8 cellular contexts compared by ENCODE assay signal in the genomic region with DNA sequence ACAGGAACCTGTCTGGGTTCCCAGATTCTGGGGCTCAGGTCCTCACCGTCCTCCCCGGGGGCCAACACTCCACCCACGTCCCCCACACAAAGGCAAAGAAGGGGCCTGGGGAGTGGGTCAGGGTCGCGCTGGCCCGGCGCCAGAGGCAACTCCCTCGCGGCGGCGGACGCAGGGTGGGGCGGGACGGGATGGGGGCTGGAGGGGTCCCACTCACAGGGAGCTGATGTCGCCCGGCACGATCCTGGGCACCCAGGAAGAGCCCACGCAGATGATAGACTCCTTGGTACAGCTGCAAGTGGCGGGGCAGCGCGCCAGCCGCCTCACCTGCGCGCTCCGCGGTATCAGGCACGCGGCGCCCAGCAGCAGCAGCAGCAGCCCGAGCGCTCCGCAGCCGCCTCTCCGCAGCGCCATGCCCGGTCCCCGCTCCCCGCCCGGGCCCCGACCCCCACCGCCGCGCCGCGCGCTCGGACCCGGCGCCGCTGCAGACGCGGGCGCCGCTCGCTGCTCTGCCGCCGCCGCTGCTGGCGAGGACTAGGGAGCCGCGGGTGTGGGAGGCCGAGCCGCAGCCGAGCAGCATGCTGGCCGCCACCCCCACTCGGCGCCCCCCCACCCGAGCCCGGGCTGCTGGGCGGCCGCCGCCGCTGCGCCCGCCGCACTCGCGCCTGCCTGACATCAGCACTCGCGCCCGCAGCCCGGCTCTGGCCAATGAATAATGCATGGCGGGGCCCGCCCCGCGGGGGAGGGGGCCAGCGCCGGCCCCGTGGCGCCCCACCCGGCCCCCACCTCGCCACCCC. TPM values are rescaled to one million over a fixed set of nuclear protein-coding genes. Genes with fewer than 3 reads are reported as not detected.
DNase-seq lines count a peak whose midpoint lies in the region; ATAC-seq and TF ChIP-seq lines count a peak whose summit lies in the region.

A gene with protein sequence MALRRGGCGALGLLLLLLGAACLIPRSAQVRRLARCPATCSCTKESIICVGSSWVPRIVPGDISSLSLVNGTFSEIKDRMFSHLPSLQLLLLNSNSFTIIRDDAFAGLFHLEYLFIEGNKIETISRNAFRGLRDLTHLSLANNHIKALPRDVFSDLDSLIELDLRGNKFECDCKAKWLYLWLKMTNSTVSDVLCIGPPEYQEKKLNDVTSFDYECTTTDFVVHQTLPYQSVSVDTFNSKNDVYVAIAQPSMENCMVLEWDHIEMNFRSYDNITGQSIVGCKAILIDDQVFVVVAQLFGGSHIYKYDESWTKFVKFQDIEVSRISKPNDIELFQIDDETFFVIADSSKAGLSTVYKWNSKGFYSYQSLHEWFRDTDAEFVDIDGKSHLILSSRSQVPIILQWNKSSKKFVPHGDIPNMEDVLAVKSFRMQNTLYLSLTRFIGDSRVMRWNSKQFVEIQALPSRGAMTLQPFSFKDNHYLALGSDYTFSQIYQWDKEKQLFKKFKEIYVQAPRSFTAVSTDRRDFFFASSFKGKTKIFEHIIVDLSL (minus strand): TSS at position 664 of the 794 bp plus-strand sequence. CDS start 253 bp downstream, at position 411.

- DNase-seq in stimulated activated CD4-positive, alpha-beta T cell treated with anti-CD3 and anti-CD28 coated beads, Interleukin-4, amount 100 ng/mL, for 1 hour, result peak; percentile 6
- DNase-seq in stimulated activated CD4-positive, alpha-beta T cell treated with anti-CD3 and anti-CD28 coated beads, Interleukin-12 subunit alpha, Interleukin-12 subunit beta, amount 100 ng/mL, for 4 hours, result no peak
- DNase-seq in ascending aorta (ENCODE audit: low spot score in 2 of 2), result peak; percentile 11 to 79
- no peak for DNase-seq in NCI-H2107 treated with DMSO at 0.1 percent for 48 hours (lab: John Stamatoyannopoulos, UW; ENCODE audit: unreplicated experiment)

- peak within 1 kb of the TSS; percentile 63; the same call in 1 of the 2 replicates for H3K9ac ChIP-seq in iPS-20b (ENCODE audit: low read depth, low read length)

- H3K27me3 ChIP-seq in ascending aorta (no peaks in the 10 kb centered on the region), iPS-20b (ENCODE audit: insufficient read depth, low read length) (peaks cover 49% of the 10 kb centered on the region)

- H3K36me3 ChIP-seq in ascending aorta, result no peaks in the 10 kb centered on the region
- no peaks in the 10 kb centered on the region for H3K36me3 ChIP-seq in iPS-20b (ENCODE audit: insufficient read depth, low read depth, low read length)

- H3K9me3 ChIP-seq in ascending aorta (no peaks in the 10 kb centered on the region), iPS-20b (ENCODE audit: insufficient read depth, low read depth, low read length) (no peaks in the 10 kb centered on the region)

- ATAC-seq in HG03175 (IDR thresholded peaks at IDR 0.05; ENCODE audit: unreplicated experiment) (no peak), HG02870 (IDR thresholded peaks at IDR 0.05; ENCODE audit: unreplicated experiment) (no peak)

- H3K27ac ChIP-seq in ascending aorta (peak within 1 kb of the TSS in 1 of 2 donors; percentile 66), iPS-20b (ENCODE audit: low read length) (no peak within 1 kb of the TSS), skin epidermis (peak within 1 kb of the TSS in 3 of 21 experiments; percentile 9 to 66 (median 23))

- TF ChIP-seq CTCF in ascending aorta (IDR thresholded peaks at IDR 0.05), result no peak

- H3K4me3 ChIP-seq in ascending aorta (peak within 1 kb of the TSS; percentile 66 to 73), iPS-20b (ENCODE audit: low read length) (peak within 1 kb of the TSS; percentile 73), skin epidermis (peak within 1 kb of the TSS; percentile 18 to 47 (median 31))

- intact Hi-C loops in ascending aorta (cut with DNase I), result loop anchor here (2.0 to 10.0 kb wide), 2 partner anchors 32 to 204 kb away; a partner anchor contains a TSS

- H3K4me1 ChIP-seq in ascending aorta (peaks cover 0 to 4% of the 10 kb centered on the region in 2 donors), iPS-20b (ENCODE audit: insufficient read depth, low read length) (peaks cover 4% of the 10 kb centered on the region; the same call in 1 of the 2 replicates)

RNA-seq across cellular contexts. Expression of the gene that starts here (rescaled TPM):
- 2.2 TPM for total RNA-seq in ascending aorta

Comparison
In these comparisons a context has a peak if more than half of its experiments do, and no peak if none do; other contexts are left out.
1. DNase-seq: peak in stimulated activated CD4-positive, alpha-beta T cell treated with anti-CD3 and anti-CD28 coated beads, Interleukin-4, amount 100 ng/mL, for 1 hour (single experiment) and ascending aorta (2 of 2); none in stimulated activated CD4-positive, alpha-beta T cell treated with anti-CD3 and anti-CD28 coated beads, Interleukin-12 subunit alpha, Interleukin-12 subunit beta, amount 100 ng/mL, for 4 hours (single experiment) and NCI-H2107 treated with DMSO at 0.1 percent for 48 hours (single experiment).
2. Peak in every context shown above with its lines, with median percentiles within 50 percentile points of each other: H3K4me3 ChIP-seq.